Comparison of ENCODE assay signal across 8 cellular contexts in genomic region chr3:158106773-158107461, GRCh38. TPM values are rescaled to one million over a fixed set of nuclear protein-coding genes. Genes with fewer than 3 reads are reported as not detected.
DNase-seq lines count a peak whose midpoint lies in the region; ATAC-seq and TF ChIP-seq lines count a peak whose summit lies in the region.

No MANE protein-coding gene starts in this region.

- CTCF ChIA-PET in activated CD4-positive, alpha-beta T cell treated with anti-CD3 and anti-CD28 coated beads for 36 hours (lab: Charles Lee): interaction anchor here (1.2 kb wide), 2 partner anchors 10 to 11 kb away, joined by 4 to 6 read pairs; no protein-coding TSS in a partner anchor

- peaks cover 55% of the 10 kb centered on the region for H3K27me3 Mint-ChIP-seq in activated CD4-positive, alpha-beta T cell treated with anti-CD3 and anti-CD28 coated beads for 36 hours
- H3K27me3 Mint-ChIP-seq in activated naive CD8-positive, alpha-beta T cell treated with anti-CD3 and anti-CD28 coated beads, Interleukin-2, amount 10 ng/mL, durations not matched to agents 7 days and 5 days: peaks cover 69% of the 10 kb centered on the region
- peaks cover 87% of the 10 kb centered on the region for H3K27me3 Mint-ChIP-seq in nephron (ENCODE audit: low read depth)

- POLR2A ChIA-PET in activated CD4-positive, alpha-beta T cell treated with anti-CD3 and anti-CD28 coated beads for 36 hours (lab: Charles Lee): no interaction called here
- POLR2A ChIA-PET in activated naive CD8-positive, alpha-beta T cell treated with anti-CD3 and anti-CD28 coated beads, Interleukin-2, amount 10 ng/mL, durations not matched to agents 7 days and 5 days (lab: Charles Lee): interaction anchor here (0.9 kb wide), 1 partner anchor 9 kb away, joined by 3 read pairs; no protein-coding TSS in a partner anchor

- H3K4me3 Mint-ChIP-seq in activated CD4-positive, alpha-beta T cell treated with anti-CD3 and anti-CD28 coated beads for 36 hours: peak overlapping the region; percentile 57
- peak overlapping the region; percentile 71 for H3K4me3 Mint-ChIP-seq in activated naive CD8-positive, alpha-beta T cell treated with anti-CD3 and anti-CD28 coated beads, Interleukin-2, amount 10 ng/mL, durations not matched to agents 7 days and 5 days
- H3K4me3 Mint-ChIP-seq in nephron: peak overlapping the region; percentile 72 to 74 (median 73)

- intact Hi-C loops in activated CD4-positive, alpha-beta T cell treated with anti-CD3 and anti-CD28 coated beads for 36 hours (cut with DNase I, micrococcal nuclease): loop anchor here (1.0 to 10.0 kb wide), 7 partner anchors 9 to 1655 kb away; partner anchors contain the start of genes GFM1 (in 1 of the 2) and PTX3 (in 1 of the 2)

- ATAC-seq in activated CD4-positive, alpha-beta T cell treated with anti-CD3 and anti-CD28 coated beads for 36 hours: no peak
- no peak for ATAC-seq in activated naive CD8-positive, alpha-beta T cell treated with anti-CD3 and anti-CD28 coated beads, Interleukin-2, amount 10 ng/mL, durations not matched to agents 7 days and 5 days (ENCODE audit: low read depth)
- ATAC-seq in GM21723 (IDR thresholded peaks at IDR 0.05; ENCODE audit: unreplicated experiment): no peak
- no peak for ATAC-seq in GM21447 (IDR thresholded peaks at IDR 0.05; ENCODE audit: unreplicated experiment)

- no peak for TF ChIP-seq CTCF in nephron (IDR thresholded peaks at IDR 0.05; ENCODE audit: unreplicated experiment in 3 of 3)

- no peaks in the 10 kb centered on the region for H3K9me3 Mint-ChIP-seq in activated CD4-positive, alpha-beta T cell treated with anti-CD3 and anti-CD28 coated beads for 36 hours (ENCODE audit: low read depth)
- H3K9me3 Mint-ChIP-seq in activated naive CD8-positive, alpha-beta T cell treated with anti-CD3 and anti-CD28 coated beads, Interleukin-2, amount 10 ng/mL, durations not matched to agents 7 days and 5 days: peaks cover 1% of the 10 kb centered on the region
- no peaks in the 10 kb centered on the region for H3K9me3 Mint-ChIP-seq in nephron

- peak; percentile 33 for DNase-seq in activated CD4-positive, alpha-beta T cell treated with anti-CD3 and anti-CD28 coated beads for 36 hours
- DNase-seq in activated CD4-positive, alpha-beta T cell treated with anti-CD3 and anti-CD28 coated beads, Interleukin-2, amount 50 U/mL, for 1 hour: no peak
- DNase-seq in NCI-H146 treated with DMSO at 0.1 percent for 48 hours (lab: John Stamatoyannopoulos, UW; ENCODE audit: unreplicated experiment): peak; percentile 62
- DNase-seq in activated naive CD8-positive, alpha-beta T cell treated with anti-CD3 and anti-CD28 coated beads, Interleukin-2, amount 10 ng/mL, durations not matched to agents 7 days and 5 days: peak; percentile 48
- no peak for DNase-seq in NOMO-1 treated with DMSO at 0.1 percent for 48 hours (lab: John Stamatoyannopoulos, UW; ENCODE audit: unreplicated experiment)

- H3K36me3 Mint-ChIP-seq in activated CD4-positive, alpha-beta T cell treated with anti-CD3 and anti-CD28 coated beads for 36 hours (ENCODE audit: low read depth): peaks cover 2% of the 10 kb centered on the region
- peaks cover 3% of the 10 kb centered on the region for H3K36me3 Mint-ChIP-seq in activated naive CD8-positive, alpha-beta T cell treated with anti-CD3 and anti-CD28 coated beads, Interleukin-2, amount 10 ng/mL, durations not matched to agents 7 days and 5 days
- peaks cover 6% of the 10 kb centered on the region for H3K36me3 Mint-ChIP-seq in nephron (ENCODE audit: low read depth)

- H3K4me1 Mint-ChIP-seq in activated CD4-positive, alpha-beta T cell treated with anti-CD3 and anti-CD28 coated beads for 36 hours: peaks cover 61% of the 10 kb centered on the region
- H3K4me1 Mint-ChIP-seq in activated naive CD8-positive, alpha-beta T cell treated with anti-CD3 and anti-CD28 coated beads, Interleukin-2, amount 10 ng/mL, durations not matched to agents 7 days and 5 days: peaks cover 50% of the 10 kb centered on the region
- H3K4me1 Mint-ChIP-seq in nephron: peaks cover 54% of the 10 kb centered on the region

- no peak overlapping the region for H3K27ac Mint-ChIP-seq in activated CD4-positive, alpha-beta T cell treated with anti-CD3 and anti-CD28 coated beads for 36 hours
- peak overlapping the region; percentile 62 for H3K27ac Mint-ChIP-seq in activated naive CD8-positive, alpha-beta T cell treated with anti-CD3 and anti-CD28 coated beads, Interleukin-2, amount 10 ng/mL, durations not matched to agents 7 days and 5 days
- no peak overlapping the region for H3K27ac Mint-ChIP-seq in nephron

RNA-seq across cellular contexts. Expression of gene SHOX2, which starts 0.7 kb away (rescaled TPM):
- not detected for total RNA-seq in activated CD4-positive, alpha-beta T cell treated with anti-CD3 and anti-CD28 coated beads for 36 hours
- total RNA-seq in activated naive CD8-positive, alpha-beta T cell treated with anti-CD3 and anti-CD28 coated beads, Interleukin-2, amount 10 ng/mL, durations not matched to agents 7 days and 5 days: not detected

RNA-seq across cellular contexts. Expression of gene RSRC1, which starts 3.0 kb away (rescaled TPM):
- total RNA-seq in activated CD4-positive, alpha-beta T cell treated with anti-CD3 and anti-CD28 coated beads for 36 hours: 10 to 100 TPM; 44.9 to 61.6 TPM
- 10 to 100 TPM; 42.9 to 48.9 TPM for total RNA-seq in activated naive CD8-positive, alpha-beta T cell treated with anti-CD3 and anti-CD28 coated beads, Interleukin-2, amount 10 ng/mL, durations not matched to agents 7 days and 5 days

Comparison
In these comparisons a context has a peak if more than half of its experiments do, and no peak if none do; other contexts are left out.
1. DNase-seq: peak in activated CD4-positive, alpha-beta T cell treated with anti-CD3 and anti-CD28 coated beads for 36 hours (single experiment), NCI-H146 treated with DMSO at 0.1 percent for 48 hours (single experiment) and activated naive CD8-positive, alpha-beta T cell treated with anti-CD3 and anti-CD28 coated beads, Interleukin-2, amount 10 ng/mL, durations not matched to agents 7 days and 5 days (single experiment); none in activated CD4-positive, alpha-beta T cell treated with anti-CD3 and anti-CD28 coated beads, Interleukin-2, amount 50 U/mL, for 1 hour (single experiment) and NOMO-1 treated with DMSO at 0.1 percent for 48 hours (single experiment).
2. Peak in every context shown above with its lines, with median percentiles within 50 percentile points of each other: H3K4me3 Mint-ChIP-seq.